ENCODE assay signal across 1 cellular context in genomic region chr10:116026315-116026714, GRCh38.
TF ChIP-seq lines count a peak whose summit lies in the region.

No MANE protein-coding gene starts in this region.

TF ChIP-seq in HCT116, 20 proteins besides CTCF, POLR2A, EP300 and RAD21 (continued from another document):
- TF ChIP-seq ATF3 (IDR thresholded peaks at IDR 0.05) (no peak), ZBTB33 (IDR thresholded peaks at IDR 0.05; ENCODE audit: extremely low read depth, insufficient replicate concordance, low read length) (no peak), EZH2 (IDR thresholded peaks at IDR 0.05) (no peak), ZNF274 (IDR thresholded peaks at IDR 0.05; ENCODE audit: low read depth, low read length) (no peak)
